10 cellular contexts compared by ENCODE assay signal in genomic region chr1:101240041-101240430, GRCh38. TPM values are rescaled to one million over a fixed set of nuclear protein-coding genes. Genes with fewer than 3 reads are reported as not detected.
DNase-seq lines count a peak whose midpoint lies in the region; ATAC-seq and TF ChIP-seq lines count a peak whose summit lies in the region.
"Had no signal": no experiment of that assay in that cellular context is flagged by ENCODE, and none has a peak within 500 bp of the region (broad histone marks: within the 10 kb centered on the region; RNA-seq: fewer than 3 reads in every experiment).

No MANE protein-coding gene starts in this region.

- H3K4me3 Mint-ChIP-seq in CD4-positive, alpha-beta memory T cell = peak overlapping the region; percentile 96 to 100 (median 98)
- peak overlapping the region; percentile 99 for H3K4me3 Mint-ChIP-seq in effector memory CD8-positive, alpha-beta T cell
- H3K4me3 Mint-ChIP-seq in neural progenitor cell = peak overlapping the region; percentile 97

- H3F3A ChIP-seq in neural progenitor cell (ENCODE audit: low read depth) = peaks cover 27% of the 10 kb centered on the region

- peak overlapping the region; percentile 97 to 100 (median 98) for H3K27ac Mint-ChIP-seq in CD4-positive, alpha-beta memory T cell
- H3K27ac Mint-ChIP-seq in effector memory CD8-positive, alpha-beta T cell = peak overlapping the region; percentile 98 to 99
- H3K27ac Mint-ChIP-seq in neural progenitor cell = no peak overlapping the region

- no peak overlapping the region for H2AFZ ChIP-seq in neural progenitor cell (replicated peaks)

- peaks cover 32 to 92% (median 48%) of the 10 kb centered on the region in 4 donors for H3K4me1 Mint-ChIP-seq in CD4-positive, alpha-beta memory T cell
- H3K4me1 Mint-ChIP-seq in effector memory CD8-positive, alpha-beta T cell (ENCODE audit: low read depth in 2 of 2) = peaks cover 45 to 64% of the 10 kb centered on the region in 2 donors
- H3K4me1 Mint-ChIP-seq in neural progenitor cell = peaks cover 33% of the 10 kb centered on the region

- H3K36me3 Mint-ChIP-seq in CD4-positive, alpha-beta memory T cell = peaks cover 62 to 87% of the 10 kb centered on the region in 2 donors
- peaks cover 97% of the 10 kb centered on the region for H3K36me3 Mint-ChIP-seq in effector memory CD8-positive, alpha-beta T cell (ENCODE audit: insufficient read depth)
- H3K36me3 Mint-ChIP-seq in neural progenitor cell = peaks cover 39% of the 10 kb centered on the region

- no peaks in the 10 kb centered on the region for H3K79me2 ChIP-seq in neural progenitor cell (ENCODE audit: low read depth)

- H3K27me3 ChIP-seq in CD4-positive, alpha-beta memory T cell (ENCODE audit: insufficient read depth, low read length) = no peaks in the 10 kb centered on the region
- H3K27me3 ChIP-seq in Peyer's patch = no peaks in the 10 kb centered on the region
- peaks cover 17% of the 10 kb centered on the region for H3K27me3 ChIP-seq in neural progenitor cell

- H4K20me1 ChIP-seq in neural progenitor cell (ENCODE audit: low read depth) = peaks cover 4% of the 10 kb centered on the region

- TF ChIP-seq CTCF in Peyer's patch (IDR thresholded peaks at IDR 0.05) (no peak), neural progenitor cell (IDR thresholded peaks at IDR 0.05) (no peak)

- intact Hi-C loops in CD4-positive, alpha-beta memory T cell (cut with micrococcal nuclease) = no loop called here

- POLR2A ChIA-PET in CD4-positive, alpha-beta memory T cell (lab: Charles Lee; ENCODE audit: partially characterized antibody) = interaction anchor here (0.7 to 25.2 kb wide), 22 partner anchors 8 to 344 kb away, joined by 3 to 955 read pairs (median 22); partner anchors contain the start of genes DPH5, EXTL2 and SLC30A7

- H3K4me1 ChIP-seq in CD4-positive, alpha-beta memory T cell (ENCODE audit: insufficient read depth, low read length) = peaks cover 60% of the 10 kb centered on the region
- peaks cover 0 to 26% (median 11%) of the 10 kb centered on the region in 4 donors for H3K4me1 ChIP-seq in Peyer's patch
- peaks cover 10% of the 10 kb centered on the region for H3K4me1 ChIP-seq in neural progenitor cell
- H3K4me1 ChIP-seq: colonic mucosa had no signal

- H3K4me2 ChIP-seq in neural progenitor cell = no peak overlapping the region

- H3K9ac ChIP-seq in neural progenitor cell = no peak overlapping the region

- H3K4me3 ChIP-seq in CD4-positive, alpha-beta memory T cell (ENCODE audit: low read length in 2 of 2) = peak overlapping the region; percentile 94 to 97
- H3K4me3 ChIP-seq in Peyer's patch = peak overlapping the region in 2 of 4 donors; percentile 10 to 53
- H3K4me3 ChIP-seq in neural progenitor cell = no peak overlapping the region

- peaks cover 40% of the 10 kb centered on the region for H3K36me3 ChIP-seq in CD4-positive, alpha-beta memory T cell (ENCODE audit: insufficient read depth, low read length)
- H3K36me3 ChIP-seq in Peyer's patch (no peaks in the 10 kb centered on the region), neural progenitor cell (no peaks in the 10 kb centered on the region)
- H3K36me3 ChIP-seq: colonic mucosa had no signal

- H3K9me3 Mint-ChIP-seq in CD4-positive, alpha-beta memory T cell = peaks cover 0 to 9% (median 0%) of the 10 kb centered on the region in 8 donors
- no peaks in the 10 kb centered on the region for H3K9me3 Mint-ChIP-seq in effector memory CD8-positive, alpha-beta T cell
- no peaks in the 10 kb centered on the region for H3K9me3 Mint-ChIP-seq in neural progenitor cell

- ATAC-seq in effector memory CD8-positive, alpha-beta T cell (replicated peaks) = no peak
- ATAC-seq in HG03108 (IDR thresholded peaks at IDR 0.05; ENCODE audit: unreplicated experiment) (no peak), GM18909 (IDR thresholded peaks at IDR 0.05; ENCODE audit: poor library complexity, unreplicated experiment) (no peak)

- peak in 1 of 5 donors; percentile 19 for DNase-seq in CD4-positive, alpha-beta memory T cell
- DNase-seq in Peyer's patch (no peak), neural progenitor cell (ENCODE audit: low spot score) (no peak), GM03348 (ENCODE audit: low spot score) (no peak)
- DNase-seq in effector memory CD8-positive, alpha-beta T cell = peak in 1 of 3 experiments; percentile 6
- DNase-seq: colonic mucosa, NCI-H2107, retina had no signal

- peak overlapping the region; percentile 90 for H3K27ac ChIP-seq in CD4-positive, alpha-beta memory T cell (ENCODE audit: low read depth, low read length)
- peak overlapping the region in 3 of 4 donors; percentile 44 to 74 (median 50) for H3K27ac ChIP-seq in Peyer's patch
- no peak overlapping the region for H3K27ac ChIP-seq in neural progenitor cell

- H3K27me3 Mint-ChIP-seq in CD4-positive, alpha-beta memory T cell = no peaks in the 10 kb centered on the region
- H3K27me3 Mint-ChIP-seq in effector memory CD8-positive, alpha-beta T cell = no peaks in the 10 kb centered on the region
- H3K27me3 Mint-ChIP-seq in neural progenitor cell (ENCODE audit: insufficient read depth, low read depth) = no peaks in the 10 kb centered on the region

- CTCF ChIA-PET in CD4-positive, alpha-beta memory T cell (lab: Charles Lee; ENCODE audit: partially characterized antibody) = interaction anchor here (0.8 to 17.2 kb wide), 15 partner anchors 8 to 344 kb away, joined by 3 to 442 read pairs (median 16); partner anchors contain the start of gene SLC30A7

- no peak for TF ChIP-seq POLR2A in Peyer's patch (IDR thresholded peaks at IDR 0.05)

- H3K9me3 ChIP-seq in CD4-positive, alpha-beta memory T cell (ENCODE audit: control insufficient read depth in 1 of 2, low read length in 2 of 2) = no peaks in the 10 kb centered on the region
- H3K9me3 ChIP-seq in Peyer's patch (no peaks in the 10 kb centered on the region), neural progenitor cell (ENCODE audit: low read depth) (no peaks in the 10 kb centered on the region)
- H3K9me3 ChIP-seq: colonic mucosa had no signal

RNA-seq across cellular contexts. Expression of gene S1PR1, which starts 3.2 kb away (rescaled TPM):
- 100 to 1,000 TPM; 363 to 366 TPM for total RNA-seq in CD4-positive, alpha-beta memory T cell
- 100 to 1,000 TPM; 277 to 320 TPM for polyA plus RNA-seq in CD4-positive, alpha-beta memory T cell
- 10 to 100 TPM in 3 of 4 donors, 1 to 10 TPM in 1; 3.0 to 27.2 (median 19.3) TPM for total RNA-seq in Peyer's patch
- total RNA-seq in neural progenitor cell (ENCODE audit: low replicate concordance) = 7.4 and 8.7 TPM in 2 replicates

Comparison
In these comparisons a context has a peak if more than half of its experiments do, and no peak if none do; other contexts are left out.
1. RNA of gene S1PR1, which starts 3.2 kb away (total RNA-seq): 363 to 366 TPM in CD4-positive, alpha-beta memory T cell; 3.0 to 27.2 TPM in Peyer's patch and 7.4 to 8.7 TPM in neural progenitor cell; every median in the first group is over 10 times any median in the second.
2. Peak in every context shown above with its lines, with median percentiles within 50 percentile points of each other: H3K4me3 Mint-ChIP-seq.